In genomic region chr1:117122297-117123025, GRCh38 we compare ENCODE assay signal across 8 cellular contexts. TPM values are rescaled to one million over a fixed set of nuclear protein-coding genes. Genes with fewer than 3 reads are reported as not detected.
DNase-seq lines count a peak whose midpoint lies in the region; ATAC-seq and TF ChIP-seq lines count a peak whose summit lies in the region.

No MANE protein-coding gene starts in this region.

- peak overlapping the region; percentile 99 for H3K4me2 ChIP-seq in PC-3 (ENCODE audit: low read length)
- peak overlapping the region; percentile 85 for H3K4me2 ChIP-seq in neural progenitor cell

- no peaks in the 10 kb centered on the region for H3K9me3 Mint-ChIP-seq in CD4-positive, alpha-beta T cell
- H3K9me3 Mint-ChIP-seq in neural progenitor cell = no peaks in the 10 kb centered on the region

- intact Hi-C loops in CD4-positive, alpha-beta T cell (cut with DNase I, micrococcal nuclease) = loop anchor here in 1 of 2 experiments (5.0 to 10.0 kb wide), 2 partner anchors 482 to 635 kb away; partner anchors contain the start of gene TENT5C
- intact Hi-C loops in PC-3 (cut with micrococcal nuclease) = no loop called here

- H3K9ac ChIP-seq in PC-3 (ENCODE audit: low read length) = peak overlapping the region; percentile 82
- no peak overlapping the region for H3K9ac ChIP-seq in neural progenitor cell

- POLR2A ChIA-PET in CD4-positive, alpha-beta T cell (lab: Charles Lee) = no interaction called here
- POLR2A ChIA-PET in PC-3 (lab: Charles Lee; ENCODE audit: unreplicated experiment) = no interaction called here

- no peaks in the 10 kb centered on the region for H3K27me3 ChIP-seq in CD4-positive, alpha-beta T cell (ENCODE audit: control insufficient read depth, insufficient read depth, low read length)
- no peaks in the 10 kb centered on the region for H3K27me3 ChIP-seq in PC-3 (ENCODE audit: low read length)
- no peaks in the 10 kb centered on the region for H3K27me3 ChIP-seq in neural progenitor cell

- H3K36me3 Mint-ChIP-seq in CD4-positive, alpha-beta T cell (ENCODE audit: low read depth) = no peaks in the 10 kb centered on the region
- peaks cover 11% of the 10 kb centered on the region for H3K36me3 Mint-ChIP-seq in neural progenitor cell

- no peak overlapping the region for H3K27ac ChIP-seq in CD4-positive, alpha-beta T cell (ENCODE audit: low read depth, low read length)
- no peak overlapping the region; the same call in 1 of the 2 replicates for H3K27ac ChIP-seq in PC-3 (ENCODE audit: low read length)
- peak overlapping the region; percentile 60 for H3K27ac ChIP-seq in epithelial cell of prostate
- H3K27ac ChIP-seq in neural progenitor cell = no peak overlapping the region

- peaks cover 9% of the 10 kb centered on the region for H3K4me1 Mint-ChIP-seq in CD4-positive, alpha-beta T cell (ENCODE audit: low read depth)
- peaks cover 21% of the 10 kb centered on the region for H3K4me1 Mint-ChIP-seq in neural progenitor cell

- TSS peak; percentile 89 for BruUV-seq in PC-3 (replicated peaks; lab: Mats Ljungman, UMichigan)

- DNase-seq in CD4-positive, alpha-beta T cell = no peak
- DNase-seq in PC-3 = no peak
- DNase-seq in epithelial cell of prostate (ENCODE audit: low read depth, low spot score) = no peak
- peak; percentile 63 for DNase-seq in neural progenitor cell (ENCODE audit: low spot score)
- no peak for DNase-seq in NCI-H2029 (lab: John Stamatoyannopoulos, UW)
- DNase-seq in left lobe of liver (ENCODE audit: low spot score) = no peak

- H3K36me3 ChIP-seq in PC-3 (ENCODE audit: low read depth, low read length) = no peaks in the 10 kb centered on the region
- H3K36me3 ChIP-seq in neural progenitor cell = no peaks in the 10 kb centered on the region

- CTCF ChIA-PET in CD4-positive, alpha-beta T cell (lab: Charles Lee) = interaction anchor here (0.6 to 2.2 kb wide), 8 partner anchors 13 to 244 kb away, joined by 3 to 8 read pairs (median 3); no protein-coding TSS in a partner anchor
- CTCF ChIA-PET in PC-3 (lab: Charles Lee) = interaction anchor here (0.6 to 2.1 kb wide), 5 partner anchors 13 to 247 kb away, joined by 3 to 13 read pairs (median 4); partner anchors contain the start of gene TTF2

- H3K79me2 ChIP-seq in PC-3 (ENCODE audit: low read length) (no peaks in the 10 kb centered on the region), neural progenitor cell (ENCODE audit: low read depth) (peaks cover 16% of the 10 kb centered on the region)

- no peaks in the 10 kb centered on the region for H3K9me3 ChIP-seq in CD4-positive, alpha-beta T cell (ENCODE audit: control insufficient read depth, low read length)
- H3K9me3 ChIP-seq in PC-3 (ENCODE audit: low read length) (no peaks in the 10 kb centered on the region), neural progenitor cell (ENCODE audit: low read depth) (no peaks in the 10 kb centered on the region)

- H2AFZ ChIP-seq in PC-3 (ENCODE audit: low read length) (peak overlapping the region; percentile 82), neural progenitor cell (replicated peaks) (peak overlapping the region; percentile 83)

- H4K20me1 ChIP-seq in PC-3 (ENCODE audit: low read length) (no peaks in the 10 kb centered on the region), neural progenitor cell (ENCODE audit: low read depth) (no peaks in the 10 kb centered on the region)

- peaks cover 15% of the 10 kb centered on the region for H3K4me1 ChIP-seq in PC-3 (ENCODE audit: insufficient read depth, low read length)
- peaks cover 15% of the 10 kb centered on the region for H3K4me1 ChIP-seq in neural progenitor cell

- no peaks in the 10 kb centered on the region for H3K9me2 ChIP-seq in PC-3 (replicated peaks; ENCODE audit: low read length)

- H3K4me3 Mint-ChIP-seq in CD4-positive, alpha-beta T cell = peak overlapping the region; percentile 87
- H3K4me3 Mint-ChIP-seq in neural progenitor cell = peak overlapping the region; percentile 91

- peak overlapping the region; percentile 71 for H3K4me3 ChIP-seq in PC-3 (ENCODE audit: low read length)
- H3K4me3 ChIP-seq in neural progenitor cell = peak overlapping the region; percentile 56

- no peak overlapping the region for H3K27ac Mint-ChIP-seq in CD4-positive, alpha-beta T cell
- peak overlapping the region; percentile 62 for H3K27ac Mint-ChIP-seq in neural progenitor cell

- ATAC-seq in CD4-positive, alpha-beta T cell (ENCODE audit: poor library complexity) = no peak
- ATAC-seq in PC-3 = no peak
- no peak for ATAC-seq in GM18873 (IDR thresholded peaks at IDR 0.05; ENCODE audit: low FRiP score, unreplicated experiment)
- no peak for ATAC-seq in HG03439 (IDR thresholded peaks at IDR 0.05; ENCODE audit: unreplicated experiment)
- ATAC-seq in left lobe of liver = no peak

- H3K27me3 Mint-ChIP-seq in CD4-positive, alpha-beta T cell = peaks cover 9% of the 10 kb centered on the region
- no peaks in the 10 kb centered on the region for H3K27me3 Mint-ChIP-seq in neural progenitor cell (ENCODE audit: insufficient read depth, low read depth)

- H3F3A ChIP-seq in PC-3 (ENCODE audit: low read length, unreplicated experiment) (no peaks in the 10 kb centered on the region), neural progenitor cell (ENCODE audit: low read depth) (no peaks in the 10 kb centered on the region)

- TF ChIP-seq CTCF in CD4-positive, alpha-beta T cell (IDR thresholded peaks at IDR 0.05) = peak; percentile 33
- TF ChIP-seq CTCF in PC-3 (conservative IDR thresholded peaks at IDR 0.05; ENCODE audit: low read depth, low read length) (peak; percentile 8; the same call in 1 of the 2 replicates), neural progenitor cell (IDR thresholded peaks at IDR 0.05) (no peak)

RNA-seq across cellular contexts. Expression of gene TRIM45, which starts 0.9 kb away (rescaled TPM):
- total RNA-seq in CD4-positive, alpha-beta T cell = under 1 TPM; 0.25 to 0.88 TPM
- total RNA-seq in PC-3 (2014; rRNA removed) (3.1 and 4.3 TPM in 2 replicates), neural progenitor cell (ENCODE audit: low replicate concordance) (15.7 and 19.0 TPM in 2 replicates), left lobe of liver (0.73 TPM)
